27 cellular contexts compared by ENCODE assay signal in genomic region chr3:54659347-54659746, GRCh38.
DNase-seq lines count a peak whose midpoint lies in the region; ATAC-seq, FAIRE-seq and TF ChIP-seq lines count a peak whose summit lies in the region.
"Had no signal": no experiment of that assay in that cellular context is flagged by ENCODE, and none has a peak within 500 bp of the region (broad histone marks: within the 10 kb centered on the region; RNA-seq: fewer than 3 reads in every experiment).

No MANE protein-coding gene starts in this region.

- no peak overlapping the region for H3K18ac ChIP-seq in H1 (ENCODE audit: extremely low read depth, low read length)

- intact Hi-C loops in testis (cut with DNase I; ENCODE audit: low total_unique reads), result no loop called here

- CTCF ChIA-PET in H1 (lab: Charles Lee; ENCODE audit: partially characterized antibody), result interaction anchor here (1.5 kb wide), 1 partner anchor 11 kb away, joined by 4 read pairs; no protein-coding TSS in a partner anchor

- TF ChIP-seq POLR2A in H1 (IDR thresholded peaks at IDR 0.05; ENCODE audit: control extremely low read depth in 1 of 2, low read depth in 2 of 2, low read length in 2 of 2), result no peak
- TF ChIP-seq POLR2A in testis (IDR thresholded peaks at IDR 0.05), result no peak

- FAIRE-seq in H1 (lab: Jason Lieb, UNC), result no peak
- FAIRE-seq: A549, D721Med, GM12891, GM18507, H54 had no signal

- H3K56ac ChIP-seq in H1 (replicated peaks; ENCODE audit: insufficient read length, low read depth, low read length), result no peak overlapping the region

- DNase-seq in GM23338 (ENCODE audit: low spot score), result no peak
- DNase-seq in H1 (ENCODE audit: low read depth in 1 of 2, low spot score in 2 of 2), result no peak
- DNase-seq in testis, result peak; percentile 18
- no peak for DNase-seq in NCI-H1105 treated with DMSO at 0.1 percent for 48 hours (lab: John Stamatoyannopoulos, UW)
- no peak for DNase-seq in OCI-M1 (lab: John Stamatoyannopoulos, UW)
- DNase-seq: 8988T; ACHN; AML-193; BE2C; CD4-positive, alpha-beta T cell; CD8-positive, alpha-beta memory T cell; DMS 273 treated with DMSO at 0.1 percent for 48 hours; DMS79; EL; GF-D8; GM23248; HFFc6 had no signal

- H4K5ac ChIP-seq in H1 (ENCODE audit: insufficient read length, low read depth, low read length), result no peak overlapping the region

- TF ChIP-seq RAD21 in H1 (IDR thresholded peaks at IDR 0.05 in 1 of 2, conservative IDR thresholded peaks at IDR 0.05 in 1 of 2; ENCODE audit: low read depth in 2 of 2, low read length in 2 of 2), result no peak

- no peaks in the 10 kb centered on the region for H3K27me3 ChIP-seq in GM23338 (ENCODE audit: insufficient read depth)
- H3K27me3 ChIP-seq in H1 (replicated peaks in 1 of 4; ENCODE audit: control insufficient read depth in 3 of 4, extremely low read depth in 1 of 4, insufficient read depth in 3 of 4, low read length in 3 of 4), result no peaks in the 10 kb centered on the region
- no peaks in the 10 kb centered on the region for H3K27me3 ChIP-seq in testis
- H3K27me3 ChIP-seq: BE2C; BLaER1 treated with 17β-estradiol and CSF1 and Interleukin-3, amounts not matched to agents 10 nM and 100 nM had no signal

- H4K91ac ChIP-seq in H1 (replicated peaks; ENCODE audit: insufficient read length, low read length), result peak overlapping the region; percentile 58

- H3K9me3 Mint-ChIP-seq in GM23338 (peaks cover under 1% of the 10 kb centered on the region; the same call in 1 of the 3 replicates), nephron (no peaks in the 10 kb centered on the region)
- H3K9me3 Mint-ChIP-seq: CD4-positive, alpha-beta T cell had no signal

- H3K4me2 ChIP-seq in GM23338, result 0 out of 2 replicates have a peak overlapping the region, but pooled peaks have one; percentile 25
- H3K4me2 ChIP-seq in H1 (ENCODE audit: insufficient read depth in 1 of 2, low read depth in 2 of 2, low read length in 2 of 2), result no peak overlapping the region
- H3K4me2 ChIP-seq: A549; BLaER1 treated with 17β-estradiol and CSF1 and Interleukin-3, amounts not matched to agents 10 nM and 100 nM had no signal

- peaks cover 4% of the 10 kb centered on the region; the same call in 1 of the 2 replicates for H3K79me1 ChIP-seq in H1 (ENCODE audit: low read depth, low read length)

- no peak overlapping the region for H3K27ac Mint-ChIP-seq in GM23338
- peak overlapping the region in 2 of 3 experiments; percentile 52 to 62 for H3K27ac Mint-ChIP-seq in nephron
- H3K27ac Mint-ChIP-seq: CD14-positive monocyte; CD4-positive, alpha-beta T cell; CD8-positive, alpha-beta memory T cell; HFFc6 had no signal

- TF ChIP-seq CTCF in GM23338 (conservative IDR thresholded peaks at IDR 0.05; ENCODE audit: low read depth in 2 of 2) (no peak), H1 (IDR thresholded peaks at IDR 0.05; ENCODE audit: control extremely low read depth in 1 of 3, insufficient read depth in 1 of 3, low read depth in 1 of 3, low read length in 3 of 3) (no peak), nephron (IDR thresholded peaks at IDR 0.05; ENCODE audit: unreplicated experiment in 3 of 3) (no peak), testis (IDR thresholded peaks at IDR 0.05) (no peak)

- no peak overlapping the region for H3K4ac ChIP-seq in H1 (replicated peaks; ENCODE audit: insufficient read length, low read depth, low read length)

- H4K20me1 ChIP-seq in GM23338 (replicated peaks; ENCODE audit: insufficient read depth), result no peaks in the 10 kb centered on the region
- H4K20me1 ChIP-seq in H1 (replicated peaks in 1 of 2; ENCODE audit: control insufficient read depth in 1 of 2, insufficient read depth in 2 of 2, low read length in 2 of 2), result no peaks in the 10 kb centered on the region
- H4K20me1 ChIP-seq: BLaER1 treated with 17β-estradiol and CSF1 and Interleukin-3, amounts not matched to agents 10 nM and 100 nM had no signal

- H3K23me2 ChIP-seq in H1 (ENCODE audit: low read depth, low read length), result 0 out of 2 replicates have a peak, but pooled peaks cover 2% of the 10 kb centered on the region

- no peak overlapping the region for H2BK20ac ChIP-seq in H1 (ENCODE audit: low read length)

- H2AK5ac ChIP-seq in H1 (ENCODE audit: low read depth, low read length), result no peak overlapping the region

- H2BK12ac ChIP-seq in H1 (ENCODE audit: low read depth, low read length), result no peak overlapping the region

- TF ChIP-seq EP300 in H1 (IDR thresholded peaks at IDR 0.05; ENCODE audit: borderline replicate concordance in 1 of 2, low read depth in 2 of 2, low read length in 2 of 2), result no peak

- no peak overlapping the region for H2BK5ac ChIP-seq in H1 (ENCODE audit: low read depth, low read length)

- 89% methylated on average over 3 of the region's 3 CpGs; no CpG with 5 or more reads in 1 of the 2 experiments for WGBS in H1 (ENCODE audit: extremely low coverage in 1 of 2, insufficient coverage in 1 of 2, insufficient read length in 1 of 2, insufficient replicate concordance in 2 of 2, low coverage in 1 of 2, low lambda C conversion rate in 2 of 2, missing lambda C conversion rate in 1 of 2), 2 experiments
- 62 to 65% methylated on average over 3 of the region's 3 CpGs for WGBS in testis, 2 donors

- no peak overlapping the region for H3K23ac ChIP-seq in H1 (ENCODE audit: insufficient read length)

- no peaks in the 10 kb centered on the region; a peak in 1 of 4 replicates for H3K9me3 ChIP-seq in H1 (ENCODE audit: insufficient read depth in 2 of 2, low read depth in 1 of 2, low read length in 1 of 2)
- H3K9me3 ChIP-seq in testis, result no peaks in the 10 kb centered on the region
- H3K9me3 ChIP-seq: A549; BE2C; BLaER1 treated with 17β-estradiol and CSF1 and Interleukin-3, amounts not matched to agents 10 nM and 100 nM had no signal

- H3K79me2 ChIP-seq in GM23338 (replicated peaks; ENCODE audit: insufficient read depth), result peaks cover 5% of the 10 kb centered on the region; the same call in 1 of the 2 replicates
- H3K79me2 ChIP-seq in H1 (ENCODE audit: control insufficient read depth in 1 of 2, insufficient read depth in 2 of 2, low read length in 2 of 2), result no peaks in the 10 kb centered on the region; a peak in 1 of 4 replicates

- no peak overlapping the region for H3K9ac ChIP-seq in H1 (replicated peaks in 1 of 4; ENCODE audit: extremely low read depth in 1 of 4, low read depth in 3 of 4, low read length in 3 of 4)
- H3K9ac ChIP-seq: BLaER1 treated with 17β-estradiol and CSF1 and Interleukin-3, amounts not matched to agents 10 nM and 100 nM; GM23248 had no signal

- POLR2A ChIA-PET in H1 (lab: Charles Lee; ENCODE audit: partially characterized antibody), result interaction anchor here (1.3 to 2.6 kb wide), 4 partner anchors 9 to 27 kb away, joined by 4 to 11 read pairs (median 8); no protein-coding TSS in a partner anchor

- H3K27me3 Mint-ChIP-seq in GM23338 (ENCODE audit: insufficient read depth, low read depth, poor library complexity) (peaks cover 2% of the 10 kb centered on the region), nephron (ENCODE audit: low read depth) (peaks cover 12% of the 10 kb centered on the region)
- H3K27me3 Mint-ChIP-seq: CD4-positive, alpha-beta T cell had no signal

- H3K36me3 Mint-ChIP-seq in GM23338 (ENCODE audit: low read depth) (peaks cover 35% of the 10 kb centered on the region), nephron (ENCODE audit: low read depth) (no peaks in the 10 kb centered on the region)
- H3K36me3 Mint-ChIP-seq: CD14-positive monocyte; CD8-positive, alpha-beta memory T cell had no signal

- H3K36me3 ChIP-seq in GM23338 (ENCODE audit: insufficient read depth), result no peaks in the 10 kb centered on the region
- H3K36me3 ChIP-seq in H1 (ENCODE audit: control insufficient read depth in 2 of 4, insufficient read depth in 4 of 4, low read length in 3 of 4), result no peaks in the 10 kb centered on the region
- no peaks in the 10 kb centered on the region for H3K36me3 ChIP-seq in testis (ENCODE audit: low read depth, missing control alignments)
- H3K36me3 ChIP-seq: BE2C; BLaER1 treated with 17β-estradiol and CSF1 and Interleukin-3, amounts not matched to agents 10 nM and 100 nM; HAP-1 had no signal

- H4K8ac ChIP-seq in H1 (ENCODE audit: extremely low read depth, insufficient read depth, low read length), result no peak overlapping the region

- no peak overlapping the region for H3K27ac ChIP-seq in GM23338 (ENCODE audit: low read depth)
- no peak overlapping the region for H3K27ac ChIP-seq in H1 (ENCODE audit: low read depth, low read length)
- peak overlapping the region; percentile 39 to 86 for H3K27ac ChIP-seq in testis
- H3K27ac ChIP-seq: A549; BLaER1 treated with 17β-estradiol and CSF1 and Interleukin-3, amounts not matched to agents 10 nM and 100 nM; GM23248 had no signal

- peak overlapping the region; percentile 83; the same call in 1 of the 2 replicates for H2BK15ac ChIP-seq in H1 (ENCODE audit: low read length)

- no peak overlapping the region for H2BK120ac ChIP-seq in H1 (replicated peaks; ENCODE audit: low read depth, low read length)

- ATAC-seq in GM23338 (peak; percentile 55), GM18909 (IDR thresholded peaks at IDR 0.05; ENCODE audit: poor library complexity, unreplicated experiment) (no peak)
- ATAC-seq: A549 had no signal

- H3K4me1 ChIP-seq in GM23338 (ENCODE audit: insufficient read depth), result peaks cover 21% of the 10 kb centered on the region
- peaks cover 0 to 6% (median 1%) of the 10 kb centered on the region in 4 experiments; a peak in 3 of 7 replicates for H3K4me1 ChIP-seq in H1 (replicated peaks in 1 of 4; ENCODE audit: control insufficient read depth in 3 of 4, insufficient read depth in 4 of 4, low read length in 3 of 4)
- H3K4me1 ChIP-seq in testis, result peaks cover 27% of the 10 kb centered on the region
- H3K4me1 ChIP-seq: A549; BE2C; BLaER1 treated with 17β-estradiol and CSF1 and Interleukin-3, amounts not matched to agents 10 nM and 100 nM; HAP-1 had no signal

- H3F3A ChIP-seq in GM23338 (replicated peaks; ENCODE audit: low read depth), result no peaks in the 10 kb centered on the region

- H3K4me1 Mint-ChIP-seq in GM23338 (peaks cover 36% of the 10 kb centered on the region), nephron (peaks cover 51% of the 10 kb centered on the region)
- H3K4me1 Mint-ChIP-seq: CD14-positive monocyte; CD8-positive, alpha-beta memory T cell had no signal

- H2AFZ ChIP-seq in GM23338 (no peak overlapping the region), H1 (ENCODE audit: low read length) (no peak overlapping the region)
- H2AFZ ChIP-seq: GM23248 had no signal

- H3K14ac ChIP-seq in H1 (ENCODE audit: insufficient read length), result no peak overlapping the region

- no peak overlapping the region for H3K4me3 Mint-ChIP-seq in GM23338
- H3K4me3 Mint-ChIP-seq in nephron, result no peak overlapping the region
- H3K4me3 Mint-ChIP-seq: CD14-positive monocyte; CD4-positive, alpha-beta T cell; CD8-positive, alpha-beta memory T cell; HFFc6 had no signal

- H3K4me3 ChIP-seq in GM23338 (no peak overlapping the region), H1 (ENCODE audit: extremely low read depth in 1 of 4, insufficient read depth in 2 of 4, low read depth in 3 of 4, low read length in 4 of 4) (no peak overlapping the region), testis (no peak overlapping the region)
- H3K4me3 ChIP-seq: A549; BLaER1 treated with 17β-estradiol and CSF1 and Interleukin-3, amounts not matched to agents 10 nM and 100 nM; GM23248; HAP-1 had no signal

- H3K9me2 ChIP-seq in GM23338 (ENCODE audit: insufficient read depth), result peaks cover 10% of the 10 kb centered on the region; the same call in 1 of the 2 replicates

TF ChIP-seq in GM23338, 12 proteins besides CTCF, POLR2A, EP300 and RAD21 (continues in another document):
- TF ChIP-seq NANOG (IDR thresholded peaks at IDR 0.05; ENCODE audit: borderline replicate concordance), result no peak

Comparison
In these comparisons a context has a peak if more than half of its experiments do, and no peak if none do; other contexts are left out.
1. H3K27ac ChIP-seq: peak in testis (2 of 2); none in GM23338 (single experiment) and H1 (single experiment).